In genomic region chr3:50249459-50249858, GRCh38 we compare ENCODE assay signal across 18 cellular contexts. TPM values are rescaled to one million over a fixed set of nuclear protein-coding genes. Genes with fewer than 3 reads are reported as not detected.
DNase-seq lines count a peak whose midpoint lies in the region; ATAC-seq, FAIRE-seq and TF ChIP-seq lines count a peak whose summit lies in the region.
"Had no signal": no experiment of that assay in that cellular context is flagged by ENCODE, and none has a peak within 500 bp of the region (broad histone marks: within the 10 kb centered on the region; RNA-seq: fewer than 3 reads in every experiment).

No MANE protein-coding gene starts in this region.

- peaks cover 61% of the 10 kb centered on the region for H3K4me1 Mint-ChIP-seq in stimulated activated naive CD8-positive, alpha-beta T cell treated with anti-CD3 and anti-CD28 coated beads, Interleukin-15, Interleukin-2, amounts not matched to agents 100 ng/mL and 50 ng/mL, for 24 hours (ENCODE audit: low read depth)
- peaks cover 76% of the 10 kb centered on the region for H3K4me1 Mint-ChIP-seq in stimulated activated naive CD8-positive, alpha-beta T cell treated with anti-CD3 and anti-CD28 coated beads, Interleukin-15, amount 100 ng/mL, for 72 hours

- TF ChIP-seq POLR2A in H1 (IDR thresholded peaks at IDR 0.05; ENCODE audit: control extremely low read depth in 1 of 2, low read depth in 2 of 2, low read length in 2 of 2): no peak

- H3K4me3 ChIP-seq in H1 (ENCODE audit: extremely low read depth in 1 of 4, insufficient read depth in 2 of 4, low read depth in 3 of 4, low read length in 4 of 4) (no peak overlapping the region), osteoblast (ENCODE audit: insufficient read depth, low read length) (no peak overlapping the region)
- H3K4me3 ChIP-seq: GM23338 had no signal

- H2AFZ ChIP-seq in H1 (ENCODE audit: low read length) (no peak overlapping the region), osteoblast (ENCODE audit: low read length) (no peak overlapping the region)
- H2AFZ ChIP-seq: GM23338 had no signal

- CTCF ChIA-PET in H1 (lab: Charles Lee; ENCODE audit: partially characterized antibody): interaction anchor here (1.2 to 53.5 kb wide), 8 partner anchors 8 to 127 kb away, joined by 4 to 2149 read pairs (median 30); partner anchors contain the start of genes GNAI2, GNAT1, SEMA3B and SLC38A3

- no peak for ATAC-seq in stimulated activated naive CD8-positive, alpha-beta T cell treated with anti-CD3 and anti-CD28 coated beads, Interleukin-15, amount 100 ng/mL, for 72 hours
- no peak for ATAC-seq in GM21360 (IDR thresholded peaks at IDR 0.05; ENCODE audit: unreplicated experiment)
- no peak for ATAC-seq in GM19463 (IDR thresholded peaks at IDR 0.05; ENCODE audit: unreplicated experiment)
- no peak for ATAC-seq in foreskin keratinocyte
- ATAC-seq: GM23338 had no signal

- POLR2A ChIA-PET in H1 (lab: Charles Lee; ENCODE audit: partially characterized antibody): interaction anchor here (0.6 to 4.1 kb wide), 4 partner anchors 8 to 71 kb away, joined by 3 to 22 read pairs (median 7); no protein-coding TSS in a partner anchor

- no peak overlapping the region for H3K4me2 ChIP-seq in H1 (ENCODE audit: insufficient read depth in 1 of 2, low read depth in 2 of 2, low read length in 2 of 2)
- H3K4me2 ChIP-seq in osteoblast (ENCODE audit: insufficient read depth, low read length): no peak overlapping the region
- H3K4me2 ChIP-seq: GM23338 had no signal

- H3K27me3 ChIP-seq in H1 (replicated peaks in 1 of 4; ENCODE audit: control insufficient read depth in 3 of 4, extremely low read depth in 1 of 4, insufficient read depth in 3 of 4, low read length in 3 of 4) (no peaks in the 10 kb centered on the region), osteoblast (ENCODE audit: insufficient read depth, low read length) (no peaks in the 10 kb centered on the region), foreskin keratinocyte (no peaks in the 10 kb centered on the region)

- WGBS in H1 (ENCODE audit: extremely low coverage in 1 of 2, insufficient coverage in 1 of 2, insufficient read length in 1 of 2, insufficient replicate concordance in 2 of 2, low coverage in 1 of 2, low lambda C conversion rate in 2 of 2, missing lambda C conversion rate in 1 of 2), 2 experiments: 92% methylated on average over 5 of the region's 5 CpGs; no CpG with 5 or more reads in 1 of the 2 experiments

- H3K79me1 ChIP-seq in H1 (ENCODE audit: low read depth, low read length): peaks cover 35% of the 10 kb centered on the region

- H2BK20ac ChIP-seq in H1 (ENCODE audit: low read length): no peak overlapping the region

- H3K9me3 ChIP-seq in H1 (ENCODE audit: insufficient read depth in 2 of 2, low read depth in 1 of 2, low read length in 1 of 2): no peaks in the 10 kb centered on the region
- no peaks in the 10 kb centered on the region for H3K9me3 ChIP-seq in osteoblast (ENCODE audit: low read depth, low read length)

- no peaks in the 10 kb centered on the region for H3K23me2 ChIP-seq in H1 (ENCODE audit: low read depth, low read length)

- no peak overlapping the region for H4K91ac ChIP-seq in H1 (replicated peaks; ENCODE audit: insufficient read length, low read length)

- H2AK5ac ChIP-seq in H1 (ENCODE audit: low read depth, low read length): no peak overlapping the region

- H4K8ac ChIP-seq in H1 (ENCODE audit: extremely low read depth, insufficient read depth, low read length): peak overlapping the region; percentile 68; the same call in 1 of the 2 replicates

- H3K4me3 Mint-ChIP-seq in stimulated activated naive CD8-positive, alpha-beta T cell treated with anti-CD3 and anti-CD28 coated beads, Interleukin-15, Interleukin-2, amounts not matched to agents 100 ng/mL and 50 ng/mL, for 24 hours: no peak overlapping the region
- H3K4me3 Mint-ChIP-seq in stimulated activated naive CD8-positive, alpha-beta T cell treated with anti-CD3 and anti-CD28 coated beads, Interleukin-15, amount 100 ng/mL, for 72 hours: no peak overlapping the region
- H3K4me3 Mint-ChIP-seq: activated CD4-positive, alpha-beta T cell treated with anti-CD3 and anti-CD28 coated beads, Interleukin-2, amount 10 ng/mL, durations not matched to agents 7 days and 5 days; GM23338 had no signal

- FAIRE-seq in H1 (lab: Jason Lieb, UNC): no peak
- FAIRE-seq: RCC 7860 had no signal

- H2BK12ac ChIP-seq in H1 (ENCODE audit: low read depth, low read length): no peak overlapping the region

- no peak overlapping the region for H2BK120ac ChIP-seq in H1 (replicated peaks; ENCODE audit: low read depth, low read length)

- no peak overlapping the region for H3K56ac ChIP-seq in H1 (replicated peaks; ENCODE audit: insufficient read length, low read depth, low read length)

- no peaks in the 10 kb centered on the region for H3K27me3 Mint-ChIP-seq in stimulated activated naive CD8-positive, alpha-beta T cell treated with anti-CD3 and anti-CD28 coated beads, Interleukin-15, Interleukin-2, amounts not matched to agents 100 ng/mL and 50 ng/mL, for 24 hours
- H3K27me3 Mint-ChIP-seq in stimulated activated naive CD8-positive, alpha-beta T cell treated with anti-CD3 and anti-CD28 coated beads, Interleukin-15, amount 100 ng/mL, for 72 hours: no peaks in the 10 kb centered on the region
- H3K27me3 Mint-ChIP-seq: activated CD4-positive, alpha-beta T cell treated with anti-CD3 and anti-CD28 coated beads, Interleukin-2, amount 10 ng/mL, durations not matched to agents 7 days and 5 days; naive B cell had no signal

- peaks cover 5 to 19% (median 16%) of the 10 kb centered on the region in 4 experiments for H3K4me1 ChIP-seq in H1 (replicated peaks in 1 of 4; ENCODE audit: control insufficient read depth in 3 of 4, insufficient read depth in 4 of 4, low read length in 3 of 4)
- H3K4me1 ChIP-seq in osteoblast (ENCODE audit: insufficient read depth, low read length): peaks cover 56% of the 10 kb centered on the region
- peaks cover 19% of the 10 kb centered on the region for H3K4me1 ChIP-seq in foreskin keratinocyte

- H4K20me1 ChIP-seq in H1 (replicated peaks in 1 of 2; ENCODE audit: control insufficient read depth in 1 of 2, insufficient read depth in 2 of 2, low read length in 2 of 2): peaks cover 15 to 47% of the 10 kb centered on the region in 2 experiments
- H4K20me1 ChIP-seq in osteoblast (ENCODE audit: insufficient read depth, low read length): peaks cover 79% of the 10 kb centered on the region

- peaks cover 10% of the 10 kb centered on the region for H3K36me3 Mint-ChIP-seq in stimulated activated naive CD8-positive, alpha-beta T cell treated with anti-CD3 and anti-CD28 coated beads, Interleukin-15, Interleukin-2, amounts not matched to agents 100 ng/mL and 50 ng/mL, for 24 hours (ENCODE audit: low read depth)
- H3K36me3 Mint-ChIP-seq: naive B cell had no signal

- H3K4ac ChIP-seq in H1 (replicated peaks; ENCODE audit: insufficient read length, low read depth, low read length): no peak overlapping the region

- no peak overlapping the region for H3K9ac ChIP-seq in H1 (replicated peaks in 1 of 4; ENCODE audit: extremely low read depth in 1 of 4, low read depth in 3 of 4, low read length in 3 of 4)

- TF ChIP-seq EP300 in H1 (IDR thresholded peaks at IDR 0.05; ENCODE audit: borderline replicate concordance in 1 of 2, low read depth in 2 of 2, low read length in 2 of 2): no peak

- H3K36me3 ChIP-seq in H1 (ENCODE audit: control insufficient read depth in 2 of 4, insufficient read depth in 4 of 4, low read length in 3 of 4) (peaks cover 2 to 13% (median 7%) of the 10 kb centered on the region in 4 experiments; a peak in 5 of 8 replicates), osteoblast (ENCODE audit: insufficient read depth, low read length) (peaks cover 31% of the 10 kb centered on the region)

- H3K79me2 ChIP-seq in H1 (ENCODE audit: control insufficient read depth in 1 of 2, insufficient read depth in 2 of 2, low read length in 2 of 2) (peaks cover 0 to 65% of the 10 kb centered on the region in 2 experiments; a peak in 3 of 4 replicates), osteoblast (ENCODE audit: insufficient read depth, low read length) (peaks cover 91% of the 10 kb centered on the region)

- no peak overlapping the region for H2BK5ac ChIP-seq in H1 (ENCODE audit: low read depth, low read length)

- H3K27ac ChIP-seq in H1 (ENCODE audit: low read depth, low read length) (no peak overlapping the region), osteoblast (ENCODE audit: low read depth, low read length) (peak overlapping the region; percentile 28), foreskin keratinocyte (no peak overlapping the region)

- H2BK15ac ChIP-seq in H1 (ENCODE audit: low read length): no peak overlapping the region

- no peak overlapping the region for H4K5ac ChIP-seq in H1 (ENCODE audit: insufficient read length, low read depth, low read length)

- no peak overlapping the region for H3K14ac ChIP-seq in H1 (ENCODE audit: insufficient read length)

- H3K9me3 Mint-ChIP-seq in stimulated activated naive CD8-positive, alpha-beta T cell treated with anti-CD3 and anti-CD28 coated beads, Interleukin-15, Interleukin-2, amounts not matched to agents 100 ng/mL and 50 ng/mL, for 24 hours: no peaks in the 10 kb centered on the region
- H3K9me3 Mint-ChIP-seq in stimulated activated naive CD8-positive, alpha-beta T cell treated with anti-CD3 and anti-CD28 coated beads, Interleukin-15, amount 100 ng/mL, for 72 hours: no peaks in the 10 kb centered on the region
- H3K9me3 Mint-ChIP-seq: activated CD4-positive, alpha-beta T cell treated with anti-CD3 and anti-CD28 coated beads, Interleukin-2, amount 10 ng/mL, durations not matched to agents 7 days and 5 days; GM23338; naive B cell had no signal

- no peak for TF ChIP-seq RAD21 in H1 (IDR thresholded peaks at IDR 0.05 in 1 of 2, conservative IDR thresholded peaks at IDR 0.05 in 1 of 2; ENCODE audit: low read depth in 2 of 2, low read length in 2 of 2)

- H3K27ac Mint-ChIP-seq in stimulated activated naive CD8-positive, alpha-beta T cell treated with anti-CD3 and anti-CD28 coated beads, Interleukin-15, Interleukin-2, amounts not matched to agents 100 ng/mL and 50 ng/mL, for 24 hours: peak overlapping the region; percentile 61
- H3K27ac Mint-ChIP-seq in stimulated activated naive CD8-positive, alpha-beta T cell treated with anti-CD3 and anti-CD28 coated beads, Interleukin-15, amount 100 ng/mL, for 72 hours: peak overlapping the region in 1 of 2 donors; percentile 82

- no peak for DNase-seq in stimulated activated naive CD8-positive, alpha-beta T cell treated with anti-CD3 and anti-CD28 coated beads, Interleukin-15, amount 100 ng/mL, for 72 hours
- DNase-seq in H1 (ENCODE audit: low read depth in 1 of 2, low spot score in 2 of 2) (no peak), osteoblast (ENCODE audit: insufficient read length, low spot score, missing footprints) (no peak), foreskin keratinocyte (no peak), NOMO-1 treated with DMSO at 0.1 percent for 48 hours (lab: John Stamatoyannopoulos, UW; ENCODE audit: unreplicated experiment) (no peak)
- DNase-seq: activated CD4-positive, alpha-beta T cell treated with anti-CD3 and anti-CD28 coated beads, Interleukin-2, amount 10 ng/mL, durations not matched to agents 7 days and 5 days; activated effector memory CD4-positive, alpha-beta T cell treated with Interleukin-2 at 50 U/mL for 16 hours; naive B cell; NCI-H1092 treated with DMSO at 0.1 percent for 48 hours; NCI-H510A treated with DMSO at 0.1 percent for 48 hours; stimulated activated CD4-positive, alpha-beta T cell treated with anti-CD3 and anti-CD28 coated beads, Interleukin-12 subunit alpha, Interleukin-12 subunit beta, amount 100 ng/mL, for 4 hours; T-helper 2 cell had no signal

- no peak overlapping the region for H3K23ac ChIP-seq in H1 (ENCODE audit: insufficient read length)

- no peak overlapping the region for H3K18ac ChIP-seq in H1 (ENCODE audit: extremely low read depth, low read length)

- TF ChIP-seq CTCF in H1 (IDR thresholded peaks at IDR 0.05; ENCODE audit: control extremely low read depth in 1 of 3, insufficient read depth in 1 of 3, low read depth in 1 of 3, low read length in 3 of 3) (no peak), osteoblast (IDR thresholded peaks at IDR 0.05; ENCODE audit: extremely low read depth, low read depth, low read length) (no peak), foreskin keratinocyte (conservative IDR thresholded peaks at IDR 0.05) (no peak)

RNA-seq across cellular contexts. Expression of gene GNAI2, which starts 13.5 kb away (rescaled TPM):
- total RNA-seq in H1 (2021; fragmentation: NEBNext Ultra II Directional; extraction: Animal tissue kit (Norgen Biotek cat#: 25700)): 168 and 169 TPM in 2 replicates
- polyA plus RNA-seq in H1 (2011; rRNA removed): 516 and 539 TPM in 2 replicates
- 378 TPM for polyA plus RNA-seq in H1 (2011; cell fraction: cytosol; rRNA removed)
- polyA plus RNA-seq in H1 (2011; cell fraction: nucleus; rRNA removed): 319 TPM
- polyA plus RNA-seq in H1 (2012, experiment 1 of 2): 135 to 260 TPM (median 228 TPM) in 4 replicates
- polyA plus RNA-seq in H1 (2012, experiment 2 of 2): 195 TPM
- 215 TPM for polyA plus RNA-seq in H1 (2013, experiment 1 of 2)
- polyA plus RNA-seq in H1 (2013, experiment 2 of 2): 242 TPM
- polyA minus RNA-seq in H1 (2011; rRNA and poly(A)+ RNA removed): 310 and 337 TPM in 2 replicates
- 106 TPM for polyA minus RNA-seq in H1 (2011; cell fraction: cytosol; rRNA and poly(A)+ RNA removed)
- 98.5 TPM for polyA minus RNA-seq in H1 (2011; cell fraction: nucleus; rRNA and poly(A)+ RNA removed)
- total RNA-seq in osteoblast: 223 and 248 TPM in 2 replicates
- total RNA-seq in foreskin keratinocyte: 242 and 258 TPM in 2 replicates
- 243 and 258 TPM in 2 replicates for polyA plus RNA-seq in foreskin keratinocyte

RNA-seq across cellular contexts. Expression of gene SEMA3B, which starts 19.5 kb away (rescaled TPM):
- 4.7 and 4.8 TPM in 2 replicates for total RNA-seq in H1 (2021; fragmentation: NEBNext Ultra II Directional; extraction: Animal tissue kit (Norgen Biotek cat#: 25700))
- 3.0 and 7.1 TPM in 2 replicates for polyA plus RNA-seq in H1 (2011; rRNA removed)
- polyA plus RNA-seq in H1 (2011; cell fraction: cytosol; rRNA removed): 7.4 TPM
- polyA plus RNA-seq in H1 (2011; cell fraction: nucleus; rRNA removed): 37.5 TPM
- 3.1 to 6.7 TPM (median 5.4 TPM) in 4 replicates for polyA plus RNA-seq in H1 (2012, experiment 1 of 2)
- polyA plus RNA-seq in H1 (2012, experiment 2 of 2): 2.1 TPM
- 2.4 TPM for polyA plus RNA-seq in H1 (2013, experiment 1 of 2)
- polyA plus RNA-seq in H1 (2013, experiment 2 of 2): 2.4 TPM
- 1.2 and 1.4 TPM in 2 replicates for polyA minus RNA-seq in H1 (2011; rRNA and poly(A)+ RNA removed)
- 9.0 TPM for polyA minus RNA-seq in H1 (2011; cell fraction: cytosol; rRNA and poly(A)+ RNA removed)
- 6.6 TPM for polyA minus RNA-seq in H1 (2011; cell fraction: nucleus; rRNA and poly(A)+ RNA removed)
- 5.9 and 10.1 TPM in 2 replicates for total RNA-seq in osteoblast
- 1.1 and 2.0 TPM in 2 replicates for total RNA-seq in foreskin keratinocyte
- polyA plus RNA-seq in foreskin keratinocyte: 1.3 and 2.3 TPM in 2 replicates

RNA-seq across cellular contexts. Expression of gene LSMEM2, which starts 29.4 kb away (rescaled TPM):
- total RNA-seq in H1 (2021; fragmentation: NEBNext Ultra II Directional; extraction: Animal tissue kit (Norgen Biotek cat#: 25700)): 0.57 and 0.58 TPM in 2 replicates
- polyA plus RNA-seq in H1 (2011; rRNA removed) (0.68 and 0.94 TPM in 2 replicates), foreskin keratinocyte (0.04 TPM in 1 of 2 replicates, not detected in the other)
- 0.74 TPM for polyA plus RNA-seq in H1 (2011; cell fraction: cytosol; rRNA removed)
- polyA plus RNA-seq in H1 (2011; cell fraction: nucleus; rRNA removed): 1.1 TPM
- polyA plus RNA-seq in H1 (2012, experiment 1 of 2): 0.37 to 0.74 TPM (median 0.57 TPM) in 4 replicates
- polyA plus RNA-seq in H1 (2012, experiment 2 of 2): 0.38 TPM
- 0.20 TPM for polyA plus RNA-seq in H1 (2013, experiment 1 of 2)
- polyA plus RNA-seq in H1 (2013, experiment 2 of 2): 0.15 TPM
- 0.63 and 0.69 TPM in 2 replicates for polyA minus RNA-seq in H1 (2011; rRNA and poly(A)+ RNA removed)
- polyA minus RNA-seq in H1 (2011; cell fraction: cytosol; rRNA and poly(A)+ RNA removed): not detected
- polyA minus RNA-seq in H1 (2011; cell fraction: nucleus; rRNA and poly(A)+ RNA removed): not detected
- total RNA-seq in osteoblast (not detected in 2 replicates), foreskin keratinocyte (not detected in 2 replicates)
- total RNA-seq: activated CD4-positive, alpha-beta T cell treated with anti-CD3 and anti-CD28 coated beads, Interleukin-2, amount 10 ng/mL, durations not matched to agents 7 days and 5 days; HT1080 had no signal

RNA-seq across cellular contexts. Expression of gene IFRD2, which starts 42.8 kb away (rescaled TPM):
- 88.8 and 97.8 TPM in 2 replicates for total RNA-seq in H1 (2021; fragmentation: NEBNext Ultra II Directional; extraction: Animal tissue kit (Norgen Biotek cat#: 25700))
- 76.7 and 123 TPM in 2 replicates for polyA plus RNA-seq in H1 (2011; rRNA removed)
- 76.7 TPM for polyA plus RNA-seq in H1 (2011; cell fraction: cytosol; rRNA removed)
- polyA plus RNA-seq in H1 (2011; cell fraction: nucleus; rRNA removed): 310 TPM
- polyA plus RNA-seq in H1 (2012, experiment 1 of 2): 72.6 to 93.2 TPM (median 89.6 TPM) in 4 replicates
- polyA plus RNA-seq in H1 (2012, experiment 2 of 2): 133 TPM
- polyA plus RNA-seq in H1 (2013, experiment 1 of 2): 61.4 TPM
- polyA plus RNA-seq in H1 (2013, experiment 2 of 2): 54.6 TPM
- polyA minus RNA-seq in H1 (2011; rRNA and poly(A)+ RNA removed): 47.8 and 50.1 TPM in 2 replicates
- polyA minus RNA-seq in H1 (2011; cell fraction: cytosol; rRNA and poly(A)+ RNA removed): 33.3 TPM
- 86.7 TPM for polyA minus RNA-seq in H1 (2011; cell fraction: nucleus; rRNA and poly(A)+ RNA removed)
- 60.4 and 65.1 TPM in 2 replicates for total RNA-seq in osteoblast
- 140 and 166 TPM in 2 replicates for total RNA-seq in foreskin keratinocyte
- 137 and 158 TPM in 2 replicates for polyA plus RNA-seq in foreskin keratinocyte

RNA-seq across cellular contexts. Expression of gene SLC38A3, which starts 44.4 kb away (rescaled TPM):
- 0.57 and 1.2 TPM in 2 replicates for total RNA-seq in H1 (2021; fragmentation: NEBNext Ultra II Directional; extraction: Animal tissue kit (Norgen Biotek cat#: 25700))
- polyA plus RNA-seq in H1 (2011; rRNA removed) (3.7 and 4.7 TPM in 2 replicates), foreskin keratinocyte (0.09 TPM in 1 of 2 replicates, not detected in the other)
- 2.0 TPM for polyA plus RNA-seq in H1 (2011; cell fraction: cytosol; rRNA removed)
- 10.8 TPM for polyA plus RNA-seq in H1 (2011; cell fraction: nucleus; rRNA removed)
- polyA plus RNA-seq in H1 (2012, experiment 1 of 2): 0.87 to 1.5 TPM (median 1.1 TPM) in 4 replicates
- 0.85 TPM for polyA plus RNA-seq in H1 (2012, experiment 2 of 2)
- 1.2 TPM for polyA plus RNA-seq in H1 (2013, experiment 1 of 2)
- polyA plus RNA-seq in H1 (2013, experiment 2 of 2): 1.0 TPM
- 1.5 and 2.5 TPM in 2 replicates for polyA minus RNA-seq in H1 (2011; rRNA and poly(A)+ RNA removed)
- 0.88 TPM for polyA minus RNA-seq in H1 (2011; cell fraction: cytosol; rRNA and poly(A)+ RNA removed)
- 1.9 TPM for polyA minus RNA-seq in H1 (2011; cell fraction: nucleus; rRNA and poly(A)+ RNA removed)
- total RNA-seq in osteoblast (0.29 and 0.36 TPM in 2 replicates), foreskin keratinocyte (not detected in 2 replicates)
- total RNA-seq: activated CD4-positive, alpha-beta T cell treated with anti-CD3 and anti-CD28 coated beads, Interleukin-2, amount 10 ng/mL, durations not matched to agents 7 days and 5 days; HT1080 had no signal
